1 cellular context compared by ENCODE assay signal in genomic region chr19:47716270-47716937, GRCh38.
TF ChIP-seq lines count a peak whose summit lies in the region.

No MANE protein-coding gene starts in this region.

TF ChIP-seq in HepG2, 621 proteins besides CTCF, POLR2A, EP300 and RAD21:
- no peak for TF ChIP-seq POGZ (CRISPR knock-in tag; IDR thresholded peaks at IDR 0.05)
- TF ChIP-seq ZNF263 (CRISPR knock-in tag; IDR thresholded peaks at IDR 0.05) = 0 out of 2 replicates have a peak, but pooled peaks have one; percentile 33
- TF ChIP-seq, protein P1, sequence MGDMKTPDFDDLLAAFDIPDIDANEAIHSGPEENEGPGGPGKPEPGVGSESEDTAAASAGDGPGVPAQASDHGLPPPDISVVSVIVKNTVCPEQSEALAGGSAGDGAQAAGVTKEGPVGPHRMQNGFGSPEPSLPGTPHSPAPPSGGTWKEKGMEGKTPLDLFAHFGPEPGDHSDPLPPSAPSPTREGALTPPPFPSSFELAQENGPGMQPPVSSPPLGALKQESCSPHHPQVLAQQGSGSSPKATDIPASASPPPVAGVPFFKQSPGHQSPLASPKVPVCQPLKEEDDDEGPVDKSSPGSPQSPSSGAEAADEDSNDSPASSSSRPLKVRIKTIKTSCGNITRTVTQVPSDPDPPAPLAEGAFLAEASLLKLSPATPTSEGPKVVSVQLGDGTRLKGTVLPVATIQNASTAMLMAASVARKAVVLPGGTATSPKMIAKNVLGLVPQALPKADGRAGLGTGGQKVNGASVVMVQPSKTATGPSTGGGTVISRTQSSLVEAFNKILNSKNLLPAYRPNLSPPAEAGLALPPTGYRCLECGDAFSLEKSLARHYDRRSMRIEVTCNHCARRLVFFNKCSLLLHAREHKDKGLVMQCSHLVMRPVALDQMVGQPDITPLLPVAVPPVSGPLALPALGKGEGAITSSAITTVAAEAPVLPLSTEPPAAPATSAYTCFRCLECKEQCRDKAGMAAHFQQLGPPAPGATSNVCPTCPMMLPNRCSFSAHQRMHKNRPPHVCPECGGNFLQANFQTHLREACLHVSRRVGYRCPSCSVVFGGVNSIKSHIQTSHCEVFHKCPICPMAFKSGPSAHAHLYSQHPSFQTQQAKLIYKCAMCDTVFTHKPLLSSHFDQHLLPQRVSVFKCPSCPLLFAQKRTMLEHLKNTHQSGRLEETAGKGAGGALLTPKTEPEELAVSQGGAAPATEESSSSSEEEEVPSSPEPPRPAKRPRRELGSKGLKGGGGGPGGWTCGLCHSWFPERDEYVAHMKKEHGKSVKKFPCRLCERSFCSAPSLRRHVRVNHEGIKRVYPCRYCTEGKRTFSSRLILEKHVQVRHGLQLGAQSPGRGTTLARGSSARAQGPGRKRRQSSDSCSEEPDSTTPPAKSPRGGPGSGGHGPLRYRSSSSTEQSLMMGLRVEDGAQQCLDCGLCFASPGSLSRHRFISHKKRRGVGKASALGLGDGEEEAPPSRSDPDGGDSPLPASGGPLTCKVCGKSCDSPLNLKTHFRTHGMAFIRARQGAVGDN (CRISPR knock-in tag; IDR thresholded peaks at IDR 0.05) = peak; percentile 57
- no peak for TF ChIP-seq ELK4 (CRISPR knock-in tag; IDR thresholded peaks at IDR 0.05; ENCODE audit: borderline replicate concordance)
- no peak for TF ChIP-seq SSRP1 (CRISPR knock-in tag; IDR thresholded peaks at IDR 0.05)
- TF ChIP-seq DNMT3B (CRISPR knock-in tag; conservative IDR thresholded peaks at IDR 0.05) = no peak
- TF ChIP-seq, protein P2, sequence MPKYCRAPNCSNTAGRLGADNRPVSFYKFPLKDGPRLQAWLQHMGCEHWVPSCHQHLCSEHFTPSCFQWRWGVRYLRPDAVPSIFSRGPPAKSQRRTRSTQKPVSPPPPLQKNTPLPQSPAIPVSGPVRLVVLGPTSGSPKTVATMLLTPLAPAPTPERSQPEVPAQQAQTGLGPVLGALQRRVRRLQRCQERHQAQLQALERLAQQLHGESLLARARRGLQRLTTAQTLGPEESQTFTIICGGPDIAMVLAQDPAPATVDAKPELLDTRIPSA (CRISPR knock-in tag; IDR thresholded peaks at IDR 0.05; ENCODE audit: borderline replicate concordance) = no peak
- TF ChIP-seq, protein P3, sequence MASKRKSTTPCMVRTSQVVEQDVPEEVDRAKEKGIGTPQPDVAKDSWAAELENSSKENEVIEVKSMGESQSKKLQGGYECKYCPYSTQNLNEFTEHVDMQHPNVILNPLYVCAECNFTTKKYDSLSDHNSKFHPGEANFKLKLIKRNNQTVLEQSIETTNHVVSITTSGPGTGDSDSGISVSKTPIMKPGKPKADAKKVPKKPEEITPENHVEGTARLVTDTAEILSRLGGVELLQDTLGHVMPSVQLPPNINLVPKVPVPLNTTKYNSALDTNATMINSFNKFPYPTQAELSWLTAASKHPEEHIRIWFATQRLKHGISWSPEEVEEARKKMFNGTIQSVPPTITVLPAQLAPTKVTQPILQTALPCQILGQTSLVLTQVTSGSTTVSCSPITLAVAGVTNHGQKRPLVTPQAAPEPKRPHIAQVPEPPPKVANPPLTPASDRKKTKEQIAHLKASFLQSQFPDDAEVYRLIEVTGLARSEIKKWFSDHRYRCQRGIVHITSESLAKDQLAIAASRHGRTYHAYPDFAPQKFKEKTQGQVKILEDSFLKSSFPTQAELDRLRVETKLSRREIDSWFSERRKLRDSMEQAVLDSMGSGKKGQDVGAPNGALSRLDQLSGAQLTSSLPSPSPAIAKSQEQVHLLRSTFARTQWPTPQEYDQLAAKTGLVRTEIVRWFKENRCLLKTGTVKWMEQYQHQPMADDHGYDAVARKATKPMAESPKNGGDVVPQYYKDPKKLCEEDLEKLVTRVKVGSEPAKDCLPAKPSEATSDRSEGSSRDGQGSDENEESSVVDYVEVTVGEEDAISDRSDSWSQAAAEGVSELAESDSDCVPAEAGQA (IDR thresholded peaks at IDR 0.05; ENCODE audit: low read depth) = 0 out of 2 replicates have a peak, but pooled peaks have one; percentile 13
- TF ChIP-seq, protein P3 (CRISPR knock-in tag; IDR thresholded peaks at IDR 0.05; ENCODE audit: borderline replicate concordance) = no peak
- no peak for TF ChIP-seq ZNF20 (CRISPR knock-in tag; IDR thresholded peaks at IDR 0.05)
- TF ChIP-seq TEAD3 (CRISPR knock-in tag; optimal IDR thresholded peaks at IDR 0.05; ENCODE audit: borderline replicate concordance) = peak; percentile 27
- TF ChIP-seq CC2D1A (CRISPR knock-in tag; IDR thresholded peaks at IDR 0.05) = no peak
- TF ChIP-seq SP5 (CRISPR knock-in tag; IDR thresholded peaks at IDR 0.05; ENCODE audit: borderline replicate concordance, low read depth) = peak; percentile 86
- peak; percentile 73 for TF ChIP-seq UBTF (CRISPR knock-in tag; IDR thresholded peaks at IDR 0.05)
- TF ChIP-seq HNRNPLL (IDR thresholded peaks at IDR 0.05; ENCODE audit: low read depth, low read length, poor library complexity, severe bottlenecking) = peak; percentile 23
- 0 out of 2 replicates have a peak, but pooled peaks have one; percentile 10 for TF ChIP-seq ZFP91 (CRISPR knock-in tag; IDR thresholded peaks at IDR 0.05; ENCODE audit: borderline replicate concordance)
- 0 out of 2 replicates have a peak, but pooled peaks have one; percentile 17 for TF ChIP-seq ZFX (CRISPR knock-in tag; IDR thresholded peaks at IDR 0.05; ENCODE audit: low read depth)
